In genomic region chr6:28349344-28349891, GRCh38 we compare ENCODE assay signal across 1 cellular context.
TF ChIP-seq lines count a peak whose summit lies in the region.

No MANE protein-coding gene starts in this region.

TF ChIP-seq in GM12878, 131 proteins besides CTCF, POLR2A, EP300 and RAD21:
- TF ChIP-seq ESRRA (IDR thresholded peaks at IDR 0.05; ENCODE audit: low read length), result no peak
- no peak for TF ChIP-seq BCL11A (IDR thresholded peaks at IDR 0.05; ENCODE audit: low read depth, low read length)
- no peak for TF ChIP-seq YY1 (IDR thresholded peaks at IDR 0.05; ENCODE audit: low read depth, low read length)
- no peak for TF ChIP-seq ZBTB11 (CRISPR knock-in tag; IDR thresholded peaks at IDR 0.05)
- TF ChIP-seq NFIC (IDR thresholded peaks at IDR 0.05; ENCODE audit: low read depth, low read length), result peak; percentile 56; the same call in 1 of the 2 replicates
- TF ChIP-seq JUNB (IDR thresholded peaks at IDR 0.05), result 0 out of 2 replicates have a peak, but pooled peaks have one; percentile 16
- TF ChIP-seq PKNOX1 (IDR thresholded peaks at IDR 0.05), result no peak
- TF ChIP-seq ETV6 (conservative IDR thresholded peaks at IDR 0.05 in 1 of 2, IDR thresholded peaks at IDR 0.05 in 1 of 2; ENCODE audit: borderline replicate concordance in 1 of 2, low read depth in 1 of 2), result no peak
- no peak for TF ChIP-seq BMI1 (IDR thresholded peaks at IDR 0.05; ENCODE audit: borderline replicate concordance)
- TF ChIP-seq CBX5 (IDR thresholded peaks at IDR 0.05; ENCODE audit: low read depth), result no peak
- 0 out of 2 replicates have a peak, but pooled peaks have one; percentile 29 for TF ChIP-seq RAD51 (IDR thresholded peaks at IDR 0.05)
